ENCODE assay signal across 1 cellular context in genomic region chr13:27919934-27920676, GRCh38.
A peak's percentile ranks its signal among the peaks of the same experiment; 100 is the strongest.
TF ChIP-seq lines count a peak whose summit lies in the region.

Gene PDX1, plus strand, starts transcription at chr13:27920000. Its CDS starts 139 bp downstream, at chr13:27920139.

TF ChIP-seq in HEK293, 187 proteins besides CTCF, POLR2A, EP300 and RAD21 (continued from another document):
- TF ChIP-seq ZNF449 (tag by site-specific recombination; IDR thresholded peaks at IDR 0.05) (peak; percentile 85), ZNF677 (tag by site-specific recombination; IDR thresholded peaks at IDR 0.05) (no peak), ZBTB26 (tag by site-specific recombination; optimal IDR thresholded peaks at IDR 0.05) (peak; percentile 79), ZNF692 (tag by site-specific recombination; IDR thresholded peaks at IDR 0.05) (no peak), ZNF529 (tag by site-specific recombination; IDR thresholded peaks at IDR 0.05; ENCODE audit: insufficient replicate concordance) (no peak), ZBTB8A (tag by site-specific recombination; IDR thresholded peaks at IDR 0.05) (peak; percentile 43; the same call in 1 of the 2 replicates), ZNF121 (tag by site-specific recombination; IDR thresholded peaks at IDR 0.05) (no peak), ZNF785 (tag by site-specific recombination; IDR thresholded peaks at IDR 0.05) (no peak), PRDM10 (tag by site-specific recombination; IDR thresholded peaks at IDR 0.05) (peak; percentile 82), ZNF549 (tag by site-specific recombination; IDR thresholded peaks at IDR 0.05) (no peak), ZNF76 (tag by site-specific recombination; IDR thresholded peaks at IDR 0.05; ENCODE audit: borderline replicate concordance, low read depth) (no peak), ZNF624 (tag by site-specific recombination; IDR thresholded peaks at IDR 0.05) (no peak), ZNF169 (tag by site-specific recombination; IDR thresholded peaks at IDR 0.05) (no peak), ZBTB20 (tag by site-specific recombination; IDR thresholded peaks at IDR 0.05) (peak; percentile 49; the same call in 1 of the 2 replicates), IKZF3 (tag by site-specific recombination; IDR thresholded peaks at IDR 0.05) (peak; percentile 37; the same call in 1 of the 2 replicates), TCF7L2 (IDR thresholded peaks at IDR 0.05; ENCODE audit: borderline replicate concordance, low read depth, low read length) (no peak), ZNF292 (tag by site-specific recombination; IDR thresholded peaks at IDR 0.05; ENCODE audit: borderline replicate concordance, low read depth) (no peak), SP2 (tag by site-specific recombination; IDR thresholded peaks at IDR 0.05) (peak; percentile 62; the same call in 1 of the 2 replicates), ZNF175 (tag by site-specific recombination; IDR thresholded peaks at IDR 0.05) (no peak), ZNF2 (tag by site-specific recombination; IDR thresholded peaks at IDR 0.05) (no peak), ZNF221 (tag by site-specific recombination; IDR thresholded peaks at IDR 0.05; ENCODE audit: borderline replicate concordance) (no peak), ZNF707 (tag by site-specific recombination; IDR thresholded peaks at IDR 0.05) (no peak), ZNF239 (tag by site-specific recombination; IDR thresholded peaks at IDR 0.05) (no peak), PATZ1 (tag by site-specific recombination; IDR thresholded peaks at IDR 0.05) (0 out of 2 replicates have a peak, but pooled peaks have one; percentile 34), ZNF223 (tag by site-specific recombination; IDR thresholded peaks at IDR 0.05) (no peak), ZNF654 (tag by site-specific recombination; IDR thresholded peaks at IDR 0.05; ENCODE audit: low read depth) (no peak), ZFP69B (tag by site-specific recombination; IDR thresholded peaks at IDR 0.05) (no peak), YY2 (tag by site-specific recombination; IDR thresholded peaks at IDR 0.05) (no peak), ZNF600 (tag by site-specific recombination; IDR thresholded peaks at IDR 0.05) (peak; percentile 69; the same call in 1 of the 2 replicates), PRDM4 (tag by site-specific recombination; IDR thresholded peaks at IDR 0.05) (no peak), YY1 (tag by site-specific recombination; IDR thresholded peaks at IDR 0.05) (no peak), ZNF501 (tag by site-specific recombination; IDR thresholded peaks at IDR 0.05) (0 out of 2 replicates have a peak, but pooled peaks have one; percentile 44), ZNF335 (tag by site-specific recombination; conservative IDR thresholded peaks at IDR 0.05) (peak; percentile 85), ZNF610 (tag by site-specific recombination; IDR thresholded peaks at IDR 0.05; ENCODE audit: borderline replicate concordance) (no peak)
TF ChIP-seq in HEK293: peak in this region for 13.
